1 cellular context compared by ENCODE assay signal in genomic region chr11:85663080-85663729, GRCh38.
A peak's percentile ranks its signal among the peaks of the same experiment; 100 is the strongest.
TF ChIP-seq lines count a peak whose summit lies in the region.

No MANE protein-coding gene starts in this region.

TF ChIP-seq in K562, 482 proteins besides CTCF, POLR2A, EP300 and RAD21:
- TF ChIP-seq THRA (IDR thresholded peaks at IDR 0.05) (0 out of 2 replicates have a peak, but pooled peaks have one; percentile 20), KLF16 (IDR thresholded peaks at IDR 0.05) (no peak), MIER1 (IDR thresholded peaks at IDR 0.05; ENCODE audit: low read depth) (peak; percentile 76), ZNF23 (CRISPR knock-in tag; IDR thresholded peaks at IDR 0.05) (no peak), ETV1 (tag; conservative IDR thresholded peaks at IDR 0.05; ENCODE audit: low read depth) (0 out of 2 replicates have a peak, but pooled peaks have one; percentile 20), UBTF (IDR thresholded peaks at IDR 0.05; ENCODE audit: borderline replicate concordance in 1 of 2, low read depth in 2 of 2, low read length in 2 of 2) (no peak), SIN3A (IDR thresholded peaks at IDR 0.05; ENCODE audit: borderline replicate concordance in 2 of 2, control insufficient read depth in 1 of 2, low read depth in 2 of 2, low read length in 2 of 2) (peak in 1 of 2 experiments; percentile 37; a peak in 2 of 4 replicates), MLLT1 (IDR thresholded peaks at IDR 0.05) (peak in 1 of 2 experiments; percentile 43; a peak in 2 of 4 replicates), LEF1 (IDR thresholded peaks at IDR 0.05) (no peak), CHD1 (IDR thresholded peaks at IDR 0.05; ENCODE audit: low read length) (no peak), HDAC8 (tag; IDR thresholded peaks at IDR 0.05) (no peak), RBM25 (IDR thresholded peaks at IDR 0.05; ENCODE audit: low read depth, low read length, severe bottlenecking) (peak; percentile 26), MAFF (IDR thresholded peaks at IDR 0.05; ENCODE audit: low read length) (no peak), TRIM24 (IDR thresholded peaks at IDR 0.05) (no peak), ZBTB40 (IDR thresholded peaks at IDR 0.05) (0 out of 2 replicates have a peak, but pooled peaks have one; percentile 20), ZBTB40 (CRISPR knock-in tag; IDR thresholded peaks at IDR 0.05) (no peak), HMGXB4 (CRISPR knock-in tag; IDR thresholded peaks at IDR 0.05) (0 out of 2 replicates have a peak, but pooled peaks have one; percentile 4), ZNF253 (CRISPR knock-in tag; conservative IDR thresholded peaks at IDR 0.05) (no peak), MEF2A (IDR thresholded peaks at IDR 0.05; ENCODE audit: control insufficient read depth, low read depth, low read length) (0 out of 2 replicates have a peak, but pooled peaks have one; percentile 19), HDGF (IDR thresholded peaks at IDR 0.05) (0 out of 2 replicates have a peak, but pooled peaks have one; percentile 56)
